Comparison of ENCODE assay signal across 13 cellular contexts in genomic region chr3:174318146-174318545, GRCh38.
DNase-seq lines count a peak whose midpoint lies in the region; ATAC-seq and TF ChIP-seq lines count a peak whose summit lies in the region.
"Had no signal": no experiment of that assay in that cellular context is flagged by ENCODE, and none has a peak within 500 bp of the region (broad histone marks: within the 10 kb centered on the region; RNA-seq: fewer than 3 reads in every experiment).

No MANE protein-coding gene starts in this region.

- H3K9me3 Mint-ChIP-seq in activated CD4-positive, alpha-beta memory T cell treated with anti-CD3 and anti-CD28 coated beads for 36 hours, result peaks cover 28% of the 10 kb centered on the region

- no peak for ATAC-seq in HG03442 (IDR thresholded peaks at IDR 0.05; ENCODE audit: unreplicated experiment)
- ATAC-seq: HCT116 had no signal

- no peak overlapping the region for H3K4me3 Mint-ChIP-seq in activated CD4-positive, alpha-beta memory T cell treated with anti-CD3 and anti-CD28 coated beads for 36 hours
- H3K4me3 Mint-ChIP-seq: CD4-positive, alpha-beta memory T cell had no signal

- H3K4me3 ChIP-seq in hepatocyte, result no peak overlapping the region
- no peak overlapping the region for H3K4me3 ChIP-seq in BE2C (ENCODE audit: low read depth, low read length)

- H2AFZ ChIP-seq in hepatocyte, result no peak overlapping the region

- no peak overlapping the region for H3K4me2 ChIP-seq in hepatocyte

- H3K9me3 ChIP-seq in hepatocyte (ENCODE audit: low read depth), result peaks cover 9% of the 10 kb centered on the region
- no peaks in the 10 kb centered on the region for H3K9me3 ChIP-seq in BE2C

- H3K27me3 ChIP-seq in hepatocyte (no peaks in the 10 kb centered on the region), BE2C (no peaks in the 10 kb centered on the region)

- H3K79me2 ChIP-seq in hepatocyte, result no peaks in the 10 kb centered on the region

- no peaks in the 10 kb centered on the region for H4K20me1 ChIP-seq in hepatocyte (ENCODE audit: insufficient read depth, poor library complexity, severe bottlenecking)

- CTCF ChIA-PET in activated CD4-positive, alpha-beta memory T cell treated with anti-CD3 and anti-CD28 coated beads for 36 hours (lab: Charles Lee), result no interaction called here

- in situ Hi-C loops in ACHN (cut with HindIII; ENCODE audit: low pct_ligation_motif_present, low pct_unique_long_range_greater_than_20kb, low sequenced_read_pairs), result no loop called here

- no peaks in the 10 kb centered on the region for H3K27me3 Mint-ChIP-seq in activated CD4-positive, alpha-beta memory T cell treated with anti-CD3 and anti-CD28 coated beads for 36 hours
- H3K27me3 Mint-ChIP-seq: CD4-positive, alpha-beta memory T cell had no signal

- peaks cover 10% of the 10 kb centered on the region for H3K4me1 ChIP-seq in hepatocyte (ENCODE audit: insufficient read depth)
- H3K4me1 ChIP-seq in BE2C, result no peaks in the 10 kb centered on the region

- POLR2A ChIA-PET in activated CD4-positive, alpha-beta memory T cell treated with anti-CD3 and anti-CD28 coated beads for 36 hours (lab: Charles Lee), result no interaction called here

- H3K9me2 ChIP-seq in hepatocyte (replicated peaks; ENCODE audit: insufficient read depth), result no peaks in the 10 kb centered on the region

- no peaks in the 10 kb centered on the region for H3K36me3 Mint-ChIP-seq in activated CD4-positive, alpha-beta memory T cell treated with anti-CD3 and anti-CD28 coated beads for 36 hours
- H3K36me3 Mint-ChIP-seq: CD4-positive, alpha-beta memory T cell had no signal

- no peaks in the 10 kb centered on the region for H3K36me3 ChIP-seq in hepatocyte (replicated peaks; ENCODE audit: insufficient read depth, low read depth)
- H3K36me3 ChIP-seq in BE2C, result no peaks in the 10 kb centered on the region

- H3K27ac ChIP-seq in hepatocyte, result no peak overlapping the region

- no peak for TF ChIP-seq CTCF in hepatocyte (IDR thresholded peaks at IDR 0.05; ENCODE audit: poor library complexity)
- no peak for TF ChIP-seq CTCF in BE2C (IDR thresholded peaks at IDR 0.05; ENCODE audit: low read depth, low read length)

- H3K27ac Mint-ChIP-seq in activated CD4-positive, alpha-beta memory T cell treated with anti-CD3 and anti-CD28 coated beads for 36 hours, result no peak overlapping the region
- H3K27ac Mint-ChIP-seq: CD4-positive, alpha-beta memory T cell had no signal

- H3K4me1 Mint-ChIP-seq in activated CD4-positive, alpha-beta memory T cell treated with anti-CD3 and anti-CD28 coated beads for 36 hours (ENCODE audit: low read depth), result no peaks in the 10 kb centered on the region
- H3K4me1 Mint-ChIP-seq: CD4-positive, alpha-beta memory T cell had no signal

- DNase-seq in ACHN, result peak; percentile 6
- peak; percentile 10 for DNase-seq in GM03348 (ENCODE audit: low spot score)
- peak; percentile 41 for DNase-seq in astrocyte of the hippocampus (ENCODE audit: low read depth, low spot score)
- peak; percentile 8 for DNase-seq in hepatocyte (ENCODE audit: low spot score)
- DNase-seq in BE2C, result no peak
- DNase-seq in activated CD4-positive, alpha-beta memory T cell treated with anti-CD3 and anti-CD28 coated beads for 36 hours, result no peak
- DNase-seq in NCI-H2227 (lab: John Stamatoyannopoulos, UW; ENCODE audit: unreplicated experiment), result no peak
- DNase-seq: C1 segment of cervical spinal cord; CD4-positive, alpha-beta memory T cell; DMS79; GDM1 had no signal

- intact Hi-C loops in activated CD4-positive, alpha-beta memory T cell treated with anti-CD3 and anti-CD28 coated beads for 36 hours (cut with micrococcal nuclease), result no loop called here

- 82% methylated on average over 3 of the region's 3 CpGs for WGBS in hepatocyte (ENCODE audit: low lambda C conversion rate, missing lambda C conversion rate)

Comparison
In these comparisons a context has a peak if more than half of its experiments do, and no peak if none do; other contexts are left out.
1. DNase-seq: peak in ACHN (single experiment), GM03348 (single experiment), astrocyte of the hippocampus (single experiment) and hepatocyte (single experiment); none in BE2C (single experiment), activated CD4-positive, alpha-beta memory T cell treated with anti-CD3 and anti-CD28 coated beads for 36 hours (single experiment) and NCI-H2227 (single experiment).